In the genomic region with DNA sequence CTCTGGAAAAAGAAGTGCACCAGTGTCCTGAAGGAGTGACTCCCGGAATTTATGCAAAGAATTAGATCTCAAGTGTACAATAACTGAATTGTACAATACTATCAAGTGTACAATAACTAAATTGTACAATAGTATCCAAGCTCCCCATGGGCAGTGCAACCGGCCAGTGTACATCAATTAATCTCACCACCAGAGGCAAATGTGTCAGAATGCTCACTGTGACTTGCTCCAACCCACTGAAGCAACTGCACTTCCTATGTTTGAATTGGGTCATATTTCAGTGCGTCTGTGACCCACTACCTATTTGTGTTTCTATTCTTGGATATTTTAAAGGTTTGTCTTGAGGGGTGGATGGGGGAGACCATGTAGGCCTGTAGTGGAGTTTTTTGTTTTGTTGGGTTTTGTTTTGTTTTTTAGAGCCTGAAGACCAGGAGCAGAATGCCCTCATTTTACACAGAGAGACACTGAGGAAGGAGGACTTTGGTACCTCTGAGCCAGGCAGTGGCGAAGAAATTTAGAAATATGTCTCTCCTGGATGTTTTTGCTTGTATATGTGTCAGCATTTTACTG, we compare ENCODE assay signal across 19 cellular contexts.
DNase-seq lines count a peak whose midpoint lies in the region; ATAC-seq and TF ChIP-seq lines count a peak whose summit lies in the region.
"Had no signal": no experiment of that assay in that cellular context is flagged by ENCODE, and none has a peak within 500 bp of the region (broad histone marks: within the 10 kb centered on the region; RNA-seq: fewer than 3 reads in every experiment).

No MANE protein-coding gene starts in this region.

- H4K20me1 ChIP-seq in mammary epithelial cell (ENCODE audit: insufficient read depth, low read length), result no peaks in the 10 kb centered on the region
- H4K20me1 ChIP-seq: BLaER1 treated with 17β-estradiol and CSF1 and Interleukin-3, amounts not matched to agents 10 nM and 100 nM had no signal

- H3K27ac Mint-ChIP-seq in MCF 10A (ENCODE audit: low read depth, unreplicated experiment), result peak overlapping the region; percentile 14
- no peak overlapping the region for H3K27ac Mint-ChIP-seq in chondrocyte (ENCODE audit: unreplicated experiment)
- H3K27ac Mint-ChIP-seq: activated B cell treated with CpG ODN at 0.5 μM for 24 hours; activated naive CD8-positive, alpha-beta T cell treated with anti-CD3 and anti-CD28 coated beads, Interleukin-2, amount 10 ng/mL, durations not matched to agents 7 days and 5 days; neural progenitor cell had no signal

- TF ChIP-seq POLR2A in breast epithelium (IDR thresholded peaks at IDR 0.05), result no peak

- H3K4me3 ChIP-seq in breast epithelium (no peak overlapping the region), mammary epithelial cell (replicated peaks in 1 of 3; ENCODE audit: insufficient read depth in 1 of 3, low read depth in 2 of 3, low read length in 3 of 3) (no peak overlapping the region)
- H3K4me3 ChIP-seq: BLaER1 treated with 17β-estradiol and CSF1 and Interleukin-3, amounts not matched to agents 10 nM and 100 nM; lung; neural progenitor cell had no signal

- H3K27me3 Mint-ChIP-seq in MCF 10A (ENCODE audit: insufficient read depth, unreplicated experiment), result no peaks in the 10 kb centered on the region
- H3K27me3 Mint-ChIP-seq in chondrocyte (ENCODE audit: low read depth), result peaks cover 2% of the 10 kb centered on the region

- H3K9me3 ChIP-seq in breast epithelium (peaks cover 0 to 6% of the 10 kb centered on the region in 2 donors), mammary epithelial cell (replicated peaks; ENCODE audit: insufficient read depth, low read length) (no peaks in the 10 kb centered on the region)

- no peaks in the 10 kb centered on the region for H3K4me1 ChIP-seq in breast epithelium
- H3K4me1 ChIP-seq in mammary epithelial cell (ENCODE audit: insufficient read depth, low read length), result peaks cover 41% of the 10 kb centered on the region
- H3K4me1 ChIP-seq: BLaER1 treated with 17β-estradiol and CSF1 and Interleukin-3, amounts not matched to agents 10 nM and 100 nM; neural progenitor cell had no signal

- no peak overlapping the region for H3K9ac ChIP-seq in mammary epithelial cell (ENCODE audit: insufficient read depth, low read length)
- H3K9ac ChIP-seq: BLaER1 treated with 17β-estradiol and CSF1 and Interleukin-3, amounts not matched to agents 10 nM and 100 nM; neural progenitor cell had no signal

- in situ Hi-C loops in mammary epithelial cell (cut with MboI; ENCODE audit: low sequenced_read_pairs in 2 of 2), result no loop called here

- H3K9me3 Mint-ChIP-seq in MCF 10A (ENCODE audit: unreplicated experiment), result no peaks in the 10 kb centered on the region
- peaks cover 5% of the 10 kb centered on the region for H3K9me3 Mint-ChIP-seq in chondrocyte (ENCODE audit: low read depth)
- H3K9me3 Mint-ChIP-seq: activated naive CD8-positive, alpha-beta T cell treated with anti-CD3 and anti-CD28 coated beads, Interleukin-2, amount 10 ng/mL, durations not matched to agents 7 days and 5 days; neural progenitor cell had no signal

- no TSS peak for BruUV-seq in MCF 10A (replicated peaks; lab: Mats Ljungman, UMichigan)
- BruUV-seq in mammary epithelial cell (replicated peaks; lab: Mats Ljungman, UMichigan), result no TSS peak

- 88% methylated on average over 4 of the region's 4 CpGs for WGBS in mammary epithelial cell (ENCODE audit: low coverage, missing lambda C conversion rate)

- H3K36me3 Mint-ChIP-seq in MCF 10A (ENCODE audit: insufficient read depth, unreplicated experiment) (no peaks in the 10 kb centered on the region), chondrocyte (ENCODE audit: low read depth) (no peaks in the 10 kb centered on the region)
- H3K36me3 Mint-ChIP-seq: activated naive CD8-positive, alpha-beta T cell treated with anti-CD3 and anti-CD28 coated beads, Interleukin-2, amount 10 ng/mL, durations not matched to agents 7 days and 5 days; neural progenitor cell had no signal

- H3K27ac ChIP-seq in breast epithelium (no peak overlapping the region), mammary epithelial cell (ENCODE audit: insufficient read depth, low read depth, low read length) (peak overlapping the region; percentile 1)
- H3K27ac ChIP-seq: BLaER1 treated with 17β-estradiol and CSF1 and Interleukin-3, amounts not matched to agents 10 nM and 100 nM; neural progenitor cell had no signal

- no peak overlapping the region for H3K4me3 Mint-ChIP-seq in MCF 10A (ENCODE audit: unreplicated experiment)
- no peak overlapping the region for H3K4me3 Mint-ChIP-seq in chondrocyte (ENCODE audit: unreplicated experiment)
- H3K4me3 Mint-ChIP-seq: activated B cell treated with CpG ODN at 0.5 μM for 24 hours; activated naive CD8-positive, alpha-beta T cell treated with anti-CD3 and anti-CD28 coated beads, Interleukin-2, amount 10 ng/mL, durations not matched to agents 7 days and 5 days; neural progenitor cell had no signal

- DNase-seq in MCF 10A (ENCODE audit: unreplicated experiment) (peak; percentile 38), breast epithelium (ENCODE audit: low spot score in 2 of 2) (no peak), NCI-H526 (lab: John Stamatoyannopoulos, UW) (peak; percentile 7 to 12), mammary epithelial cell (no peak), chondrocyte (ENCODE audit: low spot score) (no peak)
- DNase-seq: ACHN; activated B cell treated with CpG ODN at 0.5 μM for 24 hours; activated CD4-positive, alpha-beta T cell treated with anti-CD3 and anti-CD28 coated beads, Interleukin-2, amount 50 U/mL, for 4 hours; activated CD8-positive, alpha-beta memory T cell treated with anti-CD3 and anti-CD28 coated beads, Interleukin-2, amount 50 U/mL, for 48 hours; activated naive CD8-positive, alpha-beta T cell treated with anti-CD3 and anti-CD28 coated beads, Interleukin-2, amount 10 ng/mL, durations not matched to agents 7 days and 5 days; effector memory CD4-positive, alpha-beta T cell; NCI-H1105; NCI-H2171 had no signal

- POLR2A ChIA-PET in MCF 10A (lab: Yijun Ruan, JAX), result interaction anchor here (1.3 to 1.4 kb wide), 2 partner anchors 10 to 128 kb away, joined by 3 read pairs; no protein-coding TSS in a partner anchor

- H3K79me2 ChIP-seq in mammary epithelial cell (ENCODE audit: insufficient read depth, low read length), result no peaks in the 10 kb centered on the region

- H3K4me1 Mint-ChIP-seq in MCF 10A (ENCODE audit: insufficient read depth, unreplicated experiment), result peaks cover 31% of the 10 kb centered on the region
- H3K4me1 Mint-ChIP-seq in chondrocyte (ENCODE audit: low read depth), result peaks cover under 1% of the 10 kb centered on the region
- H3K4me1 Mint-ChIP-seq: activated B cell treated with CpG ODN at 0.5 μM for 24 hours; activated naive CD8-positive, alpha-beta T cell treated with anti-CD3 and anti-CD28 coated beads, Interleukin-2, amount 10 ng/mL, durations not matched to agents 7 days and 5 days; neural progenitor cell had no signal

- no peaks in the 10 kb centered on the region for H3K36me3 ChIP-seq in breast epithelium
- H3K36me3 ChIP-seq in mammary epithelial cell (ENCODE audit: insufficient read depth, low read length), result no peaks in the 10 kb centered on the region
- H3K36me3 ChIP-seq: BLaER1 treated with 17β-estradiol and CSF1 and Interleukin-3, amounts not matched to agents 10 nM and 100 nM; neural progenitor cell had no signal

- intact Hi-C loops in MCF 10A (cut with micrococcal nuclease) (loop anchor here (2.0 kb wide), 1 partner anchor 153 kb away; no protein-coding TSS in a partner anchor), breast epithelium (cut with DNase I; ENCODE audit: low total_unique reads) (no loop called here), mammary epithelial cell (cut with micrococcal nuclease) (no loop called here)

- dilution Hi-C loops in mammary epithelial cell (cut with HindIII; ENCODE audit: low sequenced_read_pairs), result no loop called here

- TF ChIP-seq CTCF in MCF 10A (IDR thresholded peaks at IDR 0.05; ENCODE audit: unreplicated experiment) (no peak), breast epithelium (IDR thresholded peaks at IDR 0.05) (no peak), mammary epithelial cell (conservative IDR thresholded peaks at IDR 0.05 in 1 of 2, IDR thresholded peaks at IDR 0.05 in 1 of 2; ENCODE audit: extremely low read depth in 1 of 2, insufficient read depth in 1 of 2, low read depth in 1 of 2, low read length in 2 of 2) (no peak), chondrocyte (IDR thresholded peaks at IDR 0.05) (no peak)

- ATAC-seq in HG03095 (IDR thresholded peaks at IDR 0.05; ENCODE audit: unreplicated experiment) (no peak), GM21825 (IDR thresholded peaks at IDR 0.05; ENCODE audit: unreplicated experiment) (no peak), GM19324 (IDR thresholded peaks at IDR 0.05; ENCODE audit: low FRiP score, unreplicated experiment) (no peak)

- H3K4me2 ChIP-seq in mammary epithelial cell (ENCODE audit: insufficient read depth, low read depth, low read length), result peak overlapping the region; percentile 69
- H3K4me2 ChIP-seq: BLaER1 treated with 17β-estradiol and CSF1 and Interleukin-3, amounts not matched to agents 10 nM and 100 nM; neural progenitor cell had no signal

- CTCF ChIA-PET in MCF 10A (lab: Yijun Ruan, JAX), result interaction anchor here (0.7 to 1.3 kb wide), 8 partner anchors 9 to 235 kb away, joined by 3 to 5 read pairs (median 4); no protein-coding TSS in a partner anchor
- CTCF ChIA-PET in mammary epithelial cell (lab: Charles Lee; ENCODE audit: low non-redundant PET), result no interaction called here

- H3K27me3 ChIP-seq in breast epithelium, result no peaks in the 10 kb centered on the region
- H3K27me3 ChIP-seq in mammary epithelial cell (ENCODE audit: insufficient read depth, low read length), result no peaks in the 10 kb centered on the region
- H3K27me3 ChIP-seq: BLaER1 treated with 17β-estradiol and CSF1 and Interleukin-3, amounts not matched to agents 10 nM and 100 nM had no signal

- no peak overlapping the region for H2AFZ ChIP-seq in mammary epithelial cell (ENCODE audit: low read depth, low read length)
- H2AFZ ChIP-seq: neural progenitor cell had no signal

Comparison
In these comparisons a context has a peak if more than half of its experiments do, and no peak if none do; other contexts are left out.
1. DNase-seq: peak in MCF 10A (single experiment) and NCI-H526 (2 of 2); none in breast epithelium (0 of 2), mammary epithelial cell (single experiment) and chondrocyte (single experiment).